In the genomic region with DNA sequence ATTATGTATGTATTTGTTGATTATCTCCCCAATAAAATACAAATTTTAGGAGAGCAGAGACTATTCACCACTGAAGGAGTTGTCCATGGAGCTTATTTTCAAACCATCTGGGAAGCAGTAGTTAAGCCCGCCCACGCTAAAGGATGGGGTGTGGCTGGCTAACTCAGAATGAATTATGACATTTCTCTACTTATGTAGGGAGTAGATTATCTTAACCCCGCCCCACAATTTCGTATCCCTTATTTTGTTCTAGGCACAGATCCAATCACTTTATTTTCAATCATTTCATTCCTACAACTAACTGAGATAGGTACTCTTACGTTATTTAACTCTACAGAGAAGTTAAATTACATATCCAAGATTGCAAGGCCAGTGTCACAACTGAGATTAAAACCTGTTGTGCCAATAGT, we compare ENCODE assay signal across 9 cellular contexts. TPM values are rescaled to one million over a fixed set of nuclear protein-coding genes. Genes with fewer than 3 reads are reported as not detected.
DNase-seq lines count a peak whose midpoint lies in the region; ATAC-seq and TF ChIP-seq lines count a peak whose summit lies in the region.
"Had no signal": no experiment of that assay in that cellular context is flagged by ENCODE, and none has a peak within 500 bp of the region (broad histone marks: within the 10 kb centered on the region; RNA-seq: fewer than 3 reads in every experiment).

No MANE protein-coding gene starts in this region.

- no peak for TF ChIP-seq POLR2A in heart left ventricle (IDR thresholded peaks at IDR 0.05)

- peak overlapping the region in 11 of 12 donors; percentile 94 to 99 (median 98) for H3K27ac ChIP-seq in heart left ventricle

- H3K9me3 ChIP-seq in heart left ventricle (no peaks in the 10 kb centered on the region), skeletal muscle satellite cell (replicated peaks; ENCODE audit: low read length) (no peaks in the 10 kb centered on the region)

- 14 to 19% (median 17%) methylated on average over 5 of the region's 5 CpGs for WGBS in heart left ventricle, 4 donors

- no peaks in the 10 kb centered on the region for H3K36me3 ChIP-seq in heart left ventricle
- H3K36me3 ChIP-seq in skeletal muscle satellite cell (ENCODE audit: insufficient read depth, low read length) = no peaks in the 10 kb centered on the region

- TF ChIP-seq CTCF in heart left ventricle (IDR thresholded peaks at IDR 0.05) = no peak

- intact Hi-C loops in heart left ventricle (cut with DNase I) = loop anchor here in 4 of 10 donors (5.0 kb wide), 4 partner anchors 36 to 294 kb away; partner anchors contain the start of gene TTC32 (in 1 of the 4)

- H3K4me2 ChIP-seq in skeletal muscle satellite cell (ENCODE audit: low read length) = peak overlapping the region; percentile 95

- DNase-seq in DMS 273 (lab: John Stamatoyannopoulos, UW; ENCODE audit: unreplicated experiment) (peak; percentile 90), NCI-H1092 treated with DMSO at 0.1 percent for 48 hours (lab: John Stamatoyannopoulos, UW) (peak; percentile 34), SW480 (ENCODE audit: low spot score) (peak; percentile 86), heart left ventricle (peak in 4 of 5 donors; percentile 64 to 80 (median 72)), hippocampal formation (lab: John Stamatoyannopoulos, UW) (no peak)
- DNase-seq in activated T-cell treated with anti-CD3 and anti-CD28 coated beads, Interleukin-2, amount 50 U/mL, for 1 hour = no peak

- H3K9ac ChIP-seq in skeletal muscle satellite cell (ENCODE audit: low read depth, low read length) = peak overlapping the region; percentile 90

- H3K4me3 ChIP-seq in heart left ventricle (peak overlapping the region in 11 of 12 donors; percentile 54 to 91 (median 81)), skeletal muscle satellite cell (ENCODE audit: low read length) (peak overlapping the region; percentile 86)

- peak in 1 of 4 donors; percentile 37 for ATAC-seq in heart left ventricle
- ATAC-seq in HG02938 (IDR thresholded peaks at IDR 0.05; ENCODE audit: unreplicated experiment) = no peak

- H3K4me1 ChIP-seq in heart left ventricle = peaks cover 0 to 36% (median 26%) of the 10 kb centered on the region in 12 donors
- H3K4me1 ChIP-seq in skeletal muscle satellite cell (ENCODE audit: control insufficient read depth, insufficient read depth, low read length) = peaks cover 26% of the 10 kb centered on the region

- H3K27me3 ChIP-seq in heart left ventricle = no peaks in the 10 kb centered on the region
- H3K27me3 ChIP-seq in skeletal muscle satellite cell (ENCODE audit: control insufficient read depth, insufficient read depth, low read length) = no peaks in the 10 kb centered on the region

RNA-seq across cellular contexts. Expression of gene LAPTM4A, which starts 1.4 kb away (rescaled TPM):
- 100 to 1,000 TPM; 159 to 241 (median 177) TPM for total RNA-seq in heart left ventricle
- polyA plus RNA-seq in heart left ventricle = 100 to 1,000 TPM; 107 to 232 TPM
- 130 and 171 TPM in 2 replicates for total RNA-seq in skeletal muscle satellite cell (2012; rRNA removed)

RNA-seq across cellular contexts. Expression of gene MATN3, which starts 40.4 kb away (rescaled TPM):
- total RNA-seq in heart left ventricle = under 1 TPM in 5 of 9 donors, not detected in 4; 0.12 to 0.48 (median 0.25) TPM
- under 1 TPM; 0.19 to 0.29 TPM for polyA plus RNA-seq in heart left ventricle
- total RNA-seq in skeletal muscle satellite cell (2012; rRNA removed) = 1.0 and 2.0 TPM in 2 replicates
- polyA plus RNA-seq: IgD-negative memory B cell had no signal

Comparison
In these comparisons a context has a peak if more than half of its experiments do, and no peak if none do; other contexts are left out.
1. DNase-seq: peak in DMS 273 (single experiment), NCI-H1092 treated with DMSO at 0.1 percent for 48 hours (single experiment), SW480 (single experiment) and heart left ventricle (4 of 5); none in activated T-cell treated with anti-CD3 and anti-CD28 coated beads, Interleukin-2, amount 50 U/mL, for 1 hour (single experiment) and hippocampal formation (0 of 2).